ENCODE assay signal across 17 cellular contexts in the genomic region with DNA sequence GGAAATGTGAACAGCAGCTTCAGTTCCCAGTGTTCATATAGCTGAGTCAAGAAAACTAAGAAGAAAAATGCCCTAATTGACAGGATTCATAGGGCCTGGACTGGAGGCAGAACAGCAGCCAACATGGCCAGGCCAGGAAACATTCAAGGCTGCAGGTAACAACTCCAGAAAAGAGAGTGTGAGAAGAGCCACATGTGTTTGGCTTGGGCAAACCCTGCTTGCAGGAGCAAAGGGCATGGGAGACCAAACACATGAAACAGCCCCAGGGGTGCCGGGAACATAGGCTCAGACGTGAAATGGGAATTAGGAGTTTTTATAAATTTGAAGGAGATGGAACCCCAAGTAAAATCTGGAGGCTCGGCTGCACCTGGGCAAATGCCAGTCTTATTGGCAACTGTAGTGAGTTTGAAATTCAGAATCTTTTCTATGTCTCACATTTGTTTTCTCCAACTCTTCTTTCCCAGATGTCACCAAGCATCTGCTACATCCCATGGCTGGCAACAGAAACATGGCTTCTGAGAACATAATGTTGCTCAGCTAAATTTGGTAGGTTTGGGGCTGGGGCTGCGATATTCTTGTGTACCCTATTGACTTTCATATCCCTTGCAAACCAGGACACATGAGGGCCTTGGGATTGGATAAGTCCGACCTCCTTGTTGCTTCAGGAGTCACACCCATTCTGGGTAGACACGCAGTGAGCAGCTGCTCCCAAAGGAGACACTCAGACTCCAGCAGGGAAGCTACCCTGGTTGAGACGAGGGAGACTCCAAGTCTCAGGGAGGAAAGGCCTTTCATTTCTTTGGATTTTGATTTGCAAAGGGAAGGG.
A peak's percentile ranks its signal among the peaks of the same experiment; 100 is the strongest.
DNase-seq lines count a peak whose midpoint lies in the region; ATAC-seq, FAIRE-seq and TF ChIP-seq lines count a peak whose summit lies in the region.
"Had no signal": no experiment of that assay in that cellular context is flagged by ENCODE, and none has a peak within 500 bp of the region (broad histone marks: within the 10 kb centered on the region; RNA-seq: fewer than 3 reads in every experiment).

No MANE protein-coding gene starts in this region.

- intact Hi-C loops in Right ventricle myocardium superior (cut with DNase I), result no loop called here
- intact Hi-C loops in cardiac septum (cut with DNase I), result no loop called here
- intact Hi-C loops in pancreas (cut with DNase I), result no loop called here
- intact Hi-C loops in testis (cut with DNase I; ENCODE audit: low total_unique reads), result no loop called here
- intact Hi-C loops in ascending aorta (cut with DNase I), result no loop called here

- FAIRE-seq in pancreas (lab: Jason Lieb, UNC), result no peak
- FAIRE-seq: D721Med, G401.6, GM12878 had no signal

- H3K27ac ChIP-seq in gastroesophageal sphincter, result no peak overlapping the region
- H3K27ac ChIP-seq in pancreas, result peak overlapping the region; percentile 58 to 83 (median 80)
- H3K27ac ChIP-seq in testis, result no peak overlapping the region
- no peak overlapping the region for H3K27ac ChIP-seq in ascending aorta
- no peak overlapping the region for H3K27ac ChIP-seq in Peyer's patch
- H3K27ac ChIP-seq: GM23248 had no signal

- H3K27me3 ChIP-seq in gastroesophageal sphincter (no peaks in the 10 kb centered on the region), pancreas (no peaks in the 10 kb centered on the region), testis (no peaks in the 10 kb centered on the region), ascending aorta (no peaks in the 10 kb centered on the region), Peyer's patch (no peaks in the 10 kb centered on the region)

- TF ChIP-seq POLR2A in gastroesophageal sphincter (IDR thresholded peaks at IDR 0.05) (no peak), testis (IDR thresholded peaks at IDR 0.05) (no peak), Peyer's patch (IDR thresholded peaks at IDR 0.05) (no peak)

- TF ChIP-seq CTCF in gastroesophageal sphincter (IDR thresholded peaks at IDR 0.05) (no peak), pancreas (IDR thresholded peaks at IDR 0.05) (no peak), testis (IDR thresholded peaks at IDR 0.05) (no peak), ascending aorta (IDR thresholded peaks at IDR 0.05) (no peak), Peyer's patch (IDR thresholded peaks at IDR 0.05) (no peak)

- H3K4me3 ChIP-seq in gastroesophageal sphincter (no peak overlapping the region), pancreas (no peak overlapping the region), testis (no peak overlapping the region), ascending aorta (no peak overlapping the region), Peyer's patch (no peak overlapping the region)
- H3K4me3 ChIP-seq: GM12878, GM23248 had no signal

- H3K4me1 ChIP-seq in gastroesophageal sphincter (peaks cover 0 to 10% (median 0%) of the 10 kb centered on the region in 3 donors), pancreas (peaks cover 28 to 35% (median 33%) of the 10 kb centered on the region in 3 donors), testis (no peaks in the 10 kb centered on the region), ascending aorta (no peaks in the 10 kb centered on the region), Peyer's patch (no peaks in the 10 kb centered on the region)

- WGBS in gastroesophageal sphincter (ENCODE audit: low coverage in 1 of 2), 2 donors, result 88 to 90% methylated on average over 1 to 5 of the region's 7 CpGs
- WGBS in pancreas, 2 donors, result 42 to 52% methylated on average over 7 of the region's 7 CpGs
- 63 to 79% methylated on average over 7 of the region's 7 CpGs for WGBS in testis, 2 donors

- ATAC-seq in Right ventricle myocardium superior (ENCODE audit: poor library complexity), result peak; percentile 34
- peak; percentile 25 for ATAC-seq in gastroesophageal sphincter
- ATAC-seq in pancreas, result peak; percentile 91 to 95 (median 92)
- ATAC-seq: GM12878, HCT116 had no signal

- H3K36me3 ChIP-seq in gastroesophageal sphincter, result no peaks in the 10 kb centered on the region
- H3K36me3 ChIP-seq in pancreas, result no peaks in the 10 kb centered on the region
- no peaks in the 10 kb centered on the region for H3K36me3 ChIP-seq in testis (ENCODE audit: low read depth, missing control alignments)
- H3K36me3 ChIP-seq in ascending aorta, result no peaks in the 10 kb centered on the region
- H3K36me3 ChIP-seq in Peyer's patch, result no peaks in the 10 kb centered on the region

- DNase-seq in Right ventricle myocardium superior, result no peak
- no peak for DNase-seq in cardiac septum (ENCODE audit: low spot score)
- DNase-seq in pancreas, result peak; percentile 56 to 89 (median 77)
- DNase-seq in testis, result peak; percentile 18
- no peak for DNase-seq in ascending aorta (ENCODE audit: low spot score in 2 of 2)
- no peak for DNase-seq in Peyer's patch
- DNase-seq in activated effector memory CD4-positive, alpha-beta T cell treated with anti-CD3 and anti-CD28 coated beads, Interleukin-2, amount 50 U/mL, for 16 hours, result no peak
- DNase-seq: CD8-positive, alpha-beta memory T cell; DND-41; GM23248; NCI-H1105 treated with DMSO at 0.1 percent for 48 hours; NCI-H1930 had no signal

- no peak for TF ChIP-seq EP300 in gastroesophageal sphincter (IDR thresholded peaks at IDR 0.05)

- H3K9me3 ChIP-seq in gastroesophageal sphincter (no peaks in the 10 kb centered on the region), pancreas (no peaks in the 10 kb centered on the region), testis (no peaks in the 10 kb centered on the region), ascending aorta (no peaks in the 10 kb centered on the region), Peyer's patch (no peaks in the 10 kb centered on the region)

Comparison
In these comparisons a context has a peak if more than half of its experiments do, and no peak if none do; other contexts are left out.
1. ATAC-seq: peak in every context shown above with its lines; median percentile 92 in pancreas; 34 in Right ventricle myocardium superior; 25 in gastroesophageal sphincter.
2. DNase-seq: peak in pancreas (6 of 6) and testis (single experiment); none in Right ventricle myocardium superior (single experiment), cardiac septum (single experiment), ascending aorta (0 of 2), Peyer's patch (0 of 3) and activated effector memory CD4-positive, alpha-beta T cell treated with anti-CD3 and anti-CD28 coated beads, Interleukin-2, amount 50 U/mL, for 16 hours (single experiment).
3. H3K27ac ChIP-seq: peak in pancreas (4 of 4); none in gastroesophageal sphincter (0 of 4), testis (0 of 2), ascending aorta (0 of 2) and Peyer's patch (0 of 4).